Comparison of ENCODE assay signal across 25 cellular contexts in the genomic region with DNA sequence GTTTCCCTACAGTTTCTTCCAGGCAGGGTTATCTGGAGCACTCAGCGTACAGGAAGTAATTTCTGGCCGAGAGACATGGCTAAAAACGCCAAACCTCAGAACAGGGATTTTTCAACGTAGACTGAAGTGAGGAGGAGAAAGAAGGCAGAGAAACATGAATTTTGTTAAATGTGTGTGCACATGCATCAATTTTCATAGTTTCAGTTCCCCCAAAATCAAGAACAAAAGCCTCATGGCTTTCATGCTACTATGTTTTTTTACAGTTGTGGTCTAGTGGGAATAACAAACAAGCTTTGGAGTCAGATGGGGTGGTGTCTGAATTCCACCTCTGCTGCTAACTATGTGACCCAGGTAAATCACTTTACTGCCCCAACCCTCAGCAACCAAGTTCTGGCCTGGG. TPM values are rescaled to one million over a fixed set of nuclear protein-coding genes. Genes with fewer than 3 reads are reported as not detected.
DNase-seq lines count a peak whose midpoint lies in the region; ATAC-seq and TF ChIP-seq lines count a peak whose summit lies in the region.
"Had no signal": no experiment of that assay in that cellular context is flagged by ENCODE, and none has a peak within 500 bp of the region (broad histone marks: within the 10 kb centered on the region; RNA-seq: fewer than 3 reads in every experiment).

No MANE protein-coding gene starts in this region.

- H4K20me1 ChIP-seq in BLaER1 treated with 17β-estradiol and CSF1 and Interleukin-3, amounts not matched to agents 10 nM and 100 nM: peaks cover 7 to 92% (median 55%) of the 10 kb centered on the region in 11 experiments; a peak in 17 of 22 replicates
- H4K20me1 ChIP-seq in OCI-LY1 (ENCODE audit: insufficient read depth, low read length) (no peaks in the 10 kb centered on the region), smooth muscle cell (ENCODE audit: low read depth) (peaks cover 21% of the 10 kb centered on the region)

- CTCF ChIA-PET in A673 (lab: Charles Lee): no interaction called here

- intact Hi-C loops in A673 (cut with micrococcal nuclease; ENCODE audit: unreplicated experiment): no loop called here

- no peak for TF ChIP-seq CTCF in A673 (conservative IDR thresholded peaks at IDR 0.05; ENCODE audit: low read depth, low read length)
- no peak for TF ChIP-seq CTCF in OCI-LY1 (IDR thresholded peaks at IDR 0.05; ENCODE audit: low read length)
- no peak for TF ChIP-seq CTCF in smooth muscle cell (IDR thresholded peaks at IDR 0.05; ENCODE audit: borderline replicate concordance, insufficient read depth, poor library complexity, severe bottlenecking)

- H2AFZ ChIP-seq in OCI-LY1 (ENCODE audit: low read length) (no peak overlapping the region), smooth muscle cell (ENCODE audit: low read depth) (no peak overlapping the region)
- H2AFZ ChIP-seq: GM23338 had no signal

- H3K9me3 ChIP-seq in A673 (ENCODE audit: low read depth, low read length, poor library complexity, severe bottlenecking): no peaks in the 10 kb centered on the region
- no peaks in the 10 kb centered on the region for H3K9me3 ChIP-seq in BLaER1 treated with 17β-estradiol and CSF1 and Interleukin-3, amounts not matched to agents 10 nM and 100 nM (replicated peaks in 1 of 11)
- H3K9me3 ChIP-seq in OCI-LY1 (ENCODE audit: low read length): no peaks in the 10 kb centered on the region
- no peaks in the 10 kb centered on the region for H3K9me3 ChIP-seq in smooth muscle cell (replicated peaks; ENCODE audit: low read depth)
- H3K9me3 ChIP-seq: tibial nerve had no signal

- H3K27me3 ChIP-seq in A673 (replicated peaks; ENCODE audit: insufficient read depth, low read depth, low read length, poor library complexity): no peaks in the 10 kb centered on the region
- H3K27me3 ChIP-seq in BLaER1 treated with 17β-estradiol and CSF1 and Interleukin-3, amounts not matched to agents 10 nM and 100 nM: no peaks in the 10 kb centered on the region
- no peaks in the 10 kb centered on the region for H3K27me3 ChIP-seq in OCI-LY1 (ENCODE audit: insufficient read depth, low read length)
- no peaks in the 10 kb centered on the region for H3K27me3 ChIP-seq in smooth muscle cell (ENCODE audit: low read depth)
- H3K27me3 ChIP-seq: brain microvascular endothelial cell, tibial nerve had no signal

- POLR2A ChIA-PET in A673 (lab: Charles Lee; ENCODE audit: low non-redundant PET): no interaction called here

- peak overlapping the region in 9 of 11 experiments; percentile 10 to 59 (median 37); a peak in 13 of 22 replicates for H3K9ac ChIP-seq in BLaER1 treated with 17β-estradiol and CSF1 and Interleukin-3, amounts not matched to agents 10 nM and 100 nM
- no peak overlapping the region for H3K9ac ChIP-seq in OCI-LY1 (ENCODE audit: low read length)
- no peak overlapping the region for H3K9ac ChIP-seq in smooth muscle cell (ENCODE audit: low read depth)

- peak; percentile 13 to 16 for ATAC-seq in naive B cell (ENCODE audit: low read depth in 2 of 2)
- ATAC-seq: GM23338, left lobe of liver had no signal

- H3K36me3 ChIP-seq in A673 (ENCODE audit: insufficient read depth, low read length, poor library complexity, severe bottlenecking): peaks cover 63% of the 10 kb centered on the region
- H3K36me3 ChIP-seq in BLaER1 treated with 17β-estradiol and CSF1 and Interleukin-3, amounts not matched to agents 10 nM and 100 nM: peaks cover 59 to 85% (median 81%) of the 10 kb centered on the region in 11 experiments
- H3K36me3 ChIP-seq in OCI-LY1 (ENCODE audit: insufficient read depth, low read length): peaks cover 78% of the 10 kb centered on the region
- peaks cover 8% of the 10 kb centered on the region for H3K36me3 ChIP-seq in smooth muscle cell (ENCODE audit: low read depth)

- peak overlapping the region; percentile 22 for H3K27ac ChIP-seq in A673 (ENCODE audit: low read depth, low read length, poor library complexity, severe bottlenecking)
- H3K27ac ChIP-seq in BLaER1 treated with 17β-estradiol and CSF1 and Interleukin-3, amounts not matched to agents 10 nM and 100 nM: peak overlapping the region in 10 of 11 experiments; percentile 14 to 72 (median 50); a peak in 17 of 22 replicates
- H3K27ac ChIP-seq in OCI-LY1 (ENCODE audit: low read depth, low read length, poor library complexity, severe bottlenecking): peak overlapping the region; percentile 50
- no peak overlapping the region for H3K27ac ChIP-seq in smooth muscle cell (ENCODE audit: low read depth)
- H3K27ac ChIP-seq: brain microvascular endothelial cell, HL-60, skin epidermis, tibial nerve had no signal

- peak overlapping the region; percentile 68 to 95 (median 92) for H3K27ac Mint-ChIP-seq in naive B cell
- H3K27ac Mint-ChIP-seq: GM23338, immature natural killer cell had no signal

- H3K9me2 ChIP-seq in OCI-LY1 (ENCODE audit: low read depth, low read length): no peaks in the 10 kb centered on the region

- H3K4me1 ChIP-seq in A673 (ENCODE audit: insufficient read depth, low read length, poor library complexity, severe bottlenecking) (peaks cover 13% of the 10 kb centered on the region), OCI-LY1 (ENCODE audit: insufficient read depth, low read length, severe bottlenecking) (peaks cover 24% of the 10 kb centered on the region), smooth muscle cell (ENCODE audit: low read depth) (peaks cover 14% of the 10 kb centered on the region)
- H3K4me1 ChIP-seq in BLaER1 treated with 17β-estradiol and CSF1 and Interleukin-3, amounts not matched to agents 10 nM and 100 nM: peaks cover 59 to 71% (median 67%) of the 10 kb centered on the region in 10 experiments

- no peak overlapping the region for H3K4me3 ChIP-seq in A673 (ENCODE audit: low read depth, low read length, poor library complexity, severe bottlenecking)
- no peak overlapping the region for H3K4me3 ChIP-seq in BLaER1 treated with 17β-estradiol and CSF1 and Interleukin-3, amounts not matched to agents 10 nM and 100 nM
- H3K4me3 ChIP-seq in OCI-LY1 (ENCODE audit: low read depth, low read length, poor library complexity, severe bottlenecking): no peak overlapping the region
- no peak overlapping the region for H3K4me3 ChIP-seq in smooth muscle cell
- H3K4me3 ChIP-seq: GM23338, skin epidermis, tibial nerve had no signal

- H3K4me3 Mint-ChIP-seq in naive B cell: peak overlapping the region; percentile 22 to 85 (median 65)
- H3K4me3 Mint-ChIP-seq: GM23338, immature natural killer cell had no signal

- peaks cover 68 to 75% (median 74%) of the 10 kb centered on the region in 3 donors for H3K4me1 Mint-ChIP-seq in naive B cell

- BruUV-seq in A673 (replicated peaks; lab: Mats Ljungman, UMichigan): no TSS peak

- H3F3A ChIP-seq in OCI-LY1 (ENCODE audit: insufficient read depth, low read length) (no peaks in the 10 kb centered on the region), smooth muscle cell (ENCODE audit: low read depth) (no peaks in the 10 kb centered on the region)

- H3K36me3 Mint-ChIP-seq in naive B cell: peaks cover 28 to 33% of the 10 kb centered on the region in 2 donors

- no peaks in the 10 kb centered on the region for H3K27me3 Mint-ChIP-seq in naive B cell
- H3K27me3 Mint-ChIP-seq: CD4-positive, CD25-positive, alpha-beta regulatory T cell had no signal

- peak overlapping the region; percentile 21 to 87 (median 45); a peak in 20 of 22 replicates for H3K4me2 ChIP-seq in BLaER1 treated with 17β-estradiol and CSF1 and Interleukin-3, amounts not matched to agents 10 nM and 100 nM
- no peak overlapping the region for H3K4me2 ChIP-seq in OCI-LY1 (ENCODE audit: low read length)
- no peak overlapping the region for H3K4me2 ChIP-seq in smooth muscle cell
- H3K4me2 ChIP-seq: GM23338 had no signal

- H3K9me3 Mint-ChIP-seq in naive B cell: no peaks in the 10 kb centered on the region
- H3K9me3 Mint-ChIP-seq: GM23338, immature natural killer cell had no signal

- DNase-seq in A673 (ENCODE audit: low spot score) (no peak), naive B cell (no peak), retina (no peak), smooth muscle cell (lab: John Stamatoyannopoulos, UW; ENCODE audit: unreplicated experiment) (no peak), COLO668 (lab: John Stamatoyannopoulos, UW; ENCODE audit: unreplicated experiment) (no peak)
- DNase-seq: activated CD4-positive, CD25-positive, alpha-beta regulatory T cell treated with anti-CD3 and anti-CD28 coated beads, Interleukin-2, amount 50 U/mL, for 72 hours; activated T-cell treated with anti-CD3 and anti-CD28 coated beads for 4 hours; brain microvascular endothelial cell; CD4-positive, CD25-positive, alpha-beta regulatory T cell; EL; hypothalamus; immature natural killer cell; Kasumi-1; mesendoderm; NCI-H1092 treated with DMSO at 0.1 percent for 48 hours; NCI-H187 treated with DMSO at 0.1 percent for 48 hours; NCI-H524 treated with DMSO at 0.1 percent for 48 hours; nucleus accumbens had no signal

- 94% methylated on average over 4 of the region's 4 CpGs for WGBS in smooth muscle cell (ENCODE audit: low lambda C conversion rate)

- peaks cover 26% of the 10 kb centered on the region for H3K79me2 ChIP-seq in OCI-LY1 (ENCODE audit: insufficient read depth, low read length)
- peaks cover 24% of the 10 kb centered on the region for H3K79me2 ChIP-seq in smooth muscle cell (ENCODE audit: low read depth)

RNA-seq across cellular contexts. Expression of a gene that starts 4.9 kb away (rescaled TPM):
- total RNA-seq in A673 (2021) (49.3 and 53.5 TPM in 2 replicates), smooth muscle cell (24.4 and 34.9 TPM in 2 replicates)
- polyA plus RNA-seq in naive B cell (ENCODE audit: low read depth in 6 of 6) (10 to 100 TPM; 24.8 to 49.1 (median 38.4) TPM), smooth muscle cell (27.2 and 50.0 TPM in 2 replicates)

RNA-seq across cellular contexts. Expression of a gene that starts 11.0 kb away (rescaled TPM):
- total RNA-seq in A673 (2021) (52.7 and 53.2 TPM in 2 replicates), smooth muscle cell (24.2 and 33.5 TPM in 2 replicates)
- polyA plus RNA-seq in naive B cell (ENCODE audit: low read depth in 6 of 6) (100 to 1,000 TPM; 116 to 199 (median 173) TPM), smooth muscle cell (16.8 and 24.8 TPM in 2 replicates)

RNA-seq across cellular contexts. Expression of a gene that starts 45.4 kb away (rescaled TPM):
- total RNA-seq in A673 (2021) (42.2 and 47.7 TPM in 2 replicates), smooth muscle cell (12.0 and 12.3 TPM in 2 replicates)
- polyA plus RNA-seq in naive B cell (ENCODE audit: low read depth in 6 of 6) (1 to 10 TPM in 3 of 6 donors, under 1 TPM in 2, not detected in 1; 0.75 to 5.2 (median 1.3) TPM), smooth muscle cell (8.8 and 8.9 TPM in 2 replicates)

Comparison
In these comparisons a context has a peak if more than half of its experiments do, and no peak if none do; other contexts are left out.
1. H3K4me2 ChIP-seq: peak in BLaER1 treated with 17β-estradiol and CSF1 and Interleukin-3, amounts not matched to agents 10 nM and 100 nM (11 of 11); none in OCI-LY1 (single experiment) and smooth muscle cell (single experiment).
2. H3K9ac ChIP-seq: peak in BLaER1 treated with 17β-estradiol and CSF1 and Interleukin-3, amounts not matched to agents 10 nM and 100 nM (9 of 11); none in OCI-LY1 (single experiment) and smooth muscle cell (single experiment).